12 cellular contexts compared by ENCODE assay signal in genomic region chr5:171152382-171152781, GRCh38.
DNase-seq lines count a peak whose midpoint lies in the region; ATAC-seq, FAIRE-seq and TF ChIP-seq lines count a peak whose summit lies in the region.
"Had no signal": no experiment of that assay in that cellular context is flagged by ENCODE, and none has a peak within 500 bp of the region (broad histone marks: within the 10 kb centered on the region; RNA-seq: fewer than 3 reads in every experiment).

No MANE protein-coding gene starts in this region.

- ATAC-seq in A549: peak; percentile 82 to 86
- ATAC-seq in naive thymus-derived CD4-positive, alpha-beta T cell: no peak
- ATAC-seq in HG03571 (IDR thresholded peaks at IDR 0.05; ENCODE audit: unreplicated experiment): no peak

- no TSS peak for BruUV-seq in OCI-LY7 (replicated peaks; lab: Mats Ljungman, UMichigan)

- no peak for FAIRE-seq in A549 (lab: Jason Lieb, UNC)

- H3K9me2 ChIP-seq in OCI-LY7 (ENCODE audit: insufficient read depth, low read length): no peaks in the 10 kb centered on the region

- H2AFZ ChIP-seq in OCI-LY7 (ENCODE audit: low read length): no peak overlapping the region

- H3K27ac ChIP-seq in A549 (no peak overlapping the region), OCI-LY7 (ENCODE audit: low read depth, low read length, poor library complexity, severe bottlenecking) (no peak overlapping the region)
- no peak overlapping the region for H3K27ac ChIP-seq in naive thymus-derived CD4-positive, alpha-beta T cell (ENCODE audit: low read depth, low read length)

- peak; percentile 2 to 51 for DNase-seq in A549 (ENCODE audit: low read depth in 1 of 2, low spot score in 1 of 2)
- no peak for DNase-seq in GM13977 (ENCODE audit: low spot score)
- no peak for DNase-seq in OCI-LY7 (ENCODE audit: low spot score)
- DNase-seq in fibroblast of gingiva (ENCODE audit: low read depth): peak; percentile 19
- DNase-seq in naive thymus-derived CD4-positive, alpha-beta T cell: no peak
- no peak for DNase-seq in activated CD4-positive, alpha-beta T cell treated with anti-CD3 and anti-CD28 coated beads for 4 hours
- DNase-seq in SKM-1 (lab: John Stamatoyannopoulos, UW; ENCODE audit: unreplicated experiment): no peak
- DNase-seq: activated B cell treated with CpG ODN at 0.5 μM for 24 hours; activated naive CD8-positive, alpha-beta T cell treated with anti-CD3 and anti-CD28 coated beads, Interleukin-2, amount 10 ng/mL, durations not matched to agents 7 days and 5 days; DMS79 treated with DMSO at 0.1 percent for 48 hours; nucleus accumbens had no signal

- no peaks in the 10 kb centered on the region for H4K20me1 ChIP-seq in OCI-LY7 (ENCODE audit: insufficient read depth, low read length)

- no peak overlapping the region for H3K4me3 Mint-ChIP-seq in naive thymus-derived CD4-positive, alpha-beta T cell
- H3K4me3 Mint-ChIP-seq: activated B cell treated with CpG ODN at 0.5 μM for 24 hours; activated naive CD8-positive, alpha-beta T cell treated with anti-CD3 and anti-CD28 coated beads, Interleukin-2, amount 10 ng/mL, durations not matched to agents 7 days and 5 days had no signal

- no peaks in the 10 kb centered on the region for H3K36me3 ChIP-seq in OCI-LY7 (ENCODE audit: insufficient read depth, low read length)
- H3K36me3 ChIP-seq in naive thymus-derived CD4-positive, alpha-beta T cell (ENCODE audit: control insufficient read depth in 2 of 3, insufficient read depth in 3 of 3, low read length in 3 of 3): no peaks in the 10 kb centered on the region

- CTCF ChIA-PET in A549 (lab: Yijun Ruan, JAX): interaction anchor here (0.7 to 1.1 kb wide), 5 partner anchors 264 to 557 kb away, joined by 3 to 4 read pairs (median 3); no protein-coding TSS in a partner anchor
- CTCF ChIA-PET in OCI-LY7 (lab: Charles Lee; ENCODE audit: unreplicated experiment): no interaction called here
- CTCF ChIA-PET in naive thymus-derived CD4-positive, alpha-beta T cell (lab: Charles Lee): no interaction called here

- 71% methylated on average over 4 of the region's 4 CpGs for whole genome bisulfite sequencing in A549 (ENCODE audit: missing lambda C conversion rate)

- no peaks in the 10 kb centered on the region for H3K36me3 Mint-ChIP-seq in naive thymus-derived CD4-positive, alpha-beta T cell
- H3K36me3 Mint-ChIP-seq: activated naive CD8-positive, alpha-beta T cell treated with anti-CD3 and anti-CD28 coated beads, Interleukin-2, amount 10 ng/mL, durations not matched to agents 7 days and 5 days had no signal

- H3K27me3 ChIP-seq in naive thymus-derived CD4-positive, alpha-beta T cell (ENCODE audit: control insufficient read depth in 2 of 2, insufficient read depth in 2 of 2, low read length in 2 of 2): no peaks in the 10 kb centered on the region

- no peak for TF ChIP-seq POLR2A in A549 (IDR thresholded peaks at IDR 0.05; ENCODE audit: low read length)

- no peaks in the 10 kb centered on the region for H3K79me2 ChIP-seq in OCI-LY7 (ENCODE audit: insufficient read depth, low read depth, low read length)

- peaks cover 0 to 11% (median 10%) of the 10 kb centered on the region in 5 donors for H3K27me3 Mint-ChIP-seq in naive thymus-derived CD4-positive, alpha-beta T cell

- intact Hi-C loops in OCI-LY7 (cut with micrococcal nuclease; ENCODE audit: unreplicated experiment): no loop called here
- intact Hi-C loops in naive thymus-derived CD4-positive, alpha-beta T cell (cut with micrococcal nuclease): no loop called here

- in situ Hi-C loops in GM13977 (cut with MboI; ENCODE audit: low pct_unique_long_range_greater_than_20kb, low sequenced_read_pairs, unreplicated experiment): no loop called here

- POLR2A ChIA-PET in A549 (lab: Yijun Ruan, JAX) (no interaction called here), OCI-LY7 (lab: Charles Lee) (interaction anchor here (0.7 kb wide), 2 partner anchors 33 to 1717 kb away, joined by 3 read pairs; no protein-coding TSS in a partner anchor)
- POLR2A ChIA-PET in naive thymus-derived CD4-positive, alpha-beta T cell (lab: Charles Lee): no interaction called here

- TF ChIP-seq EP300 in A549 (IDR thresholded peaks at IDR 0.05): no peak

- H3K9me3 ChIP-seq in A549 (no peaks in the 10 kb centered on the region), OCI-LY7 (ENCODE audit: low read length) (no peaks in the 10 kb centered on the region)
- H3K9me3 ChIP-seq in naive thymus-derived CD4-positive, alpha-beta T cell (ENCODE audit: control insufficient read depth in 2 of 3, low read length in 3 of 3): no peaks in the 10 kb centered on the region

- no peaks in the 10 kb centered on the region for H3K4me1 Mint-ChIP-seq in naive thymus-derived CD4-positive, alpha-beta T cell

- TF ChIP-seq CTCF in A549 (IDR thresholded peaks at IDR 0.05): peak; percentile 31
- TF ChIP-seq CTCF in GM13977 (IDR thresholded peaks at IDR 0.05; ENCODE audit: extremely low read depth, insufficient read depth, missing control alignments): peak; percentile 4
- peak; percentile 30; the same call in 1 of the 2 replicates for TF ChIP-seq CTCF in OCI-LY7 (conservative IDR thresholded peaks at IDR 0.05; ENCODE audit: low read length)

- peaks cover 0 to 1% (median 0%) of the 10 kb centered on the region in 11 donors for H3K9me3 Mint-ChIP-seq in naive thymus-derived CD4-positive, alpha-beta T cell
- H3K9me3 Mint-ChIP-seq: activated B cell treated with CpG ODN at 0.5 μM for 24 hours; activated naive CD8-positive, alpha-beta T cell treated with anti-CD3 and anti-CD28 coated beads, Interleukin-2, amount 10 ng/mL, durations not matched to agents 7 days and 5 days had no signal

- H3K4me1 ChIP-seq in A549 (no peaks in the 10 kb centered on the region), OCI-LY7 (ENCODE audit: insufficient read depth, low read length, poor library complexity, severe bottlenecking) (no peaks in the 10 kb centered on the region)
- no peaks in the 10 kb centered on the region for H3K4me1 ChIP-seq in naive thymus-derived CD4-positive, alpha-beta T cell (ENCODE audit: control insufficient read depth in 2 of 2, insufficient read depth in 2 of 2, low read length in 2 of 2)

- no peak overlapping the region for H3K27ac Mint-ChIP-seq in naive thymus-derived CD4-positive, alpha-beta T cell
- H3K27ac Mint-ChIP-seq: activated B cell treated with CpG ODN at 0.5 μM for 24 hours; activated naive CD8-positive, alpha-beta T cell treated with anti-CD3 and anti-CD28 coated beads, Interleukin-2, amount 10 ng/mL, durations not matched to agents 7 days and 5 days had no signal

- H3K4me3 ChIP-seq in A549 (no peak overlapping the region), OCI-LY7 (ENCODE audit: low read depth, low read length, poor library complexity, severe bottlenecking) (no peak overlapping the region)
- H3K4me3 ChIP-seq in naive thymus-derived CD4-positive, alpha-beta T cell (ENCODE audit: low read length): no peak overlapping the region

- H3K4me2 ChIP-seq in A549: no peak overlapping the region
- no peak overlapping the region for H3K4me2 ChIP-seq in OCI-LY7 (ENCODE audit: low read length)

- TF ChIP-seq RAD21 in A549 (conservative IDR thresholded peaks at IDR 0.05 in 1 of 2, IDR thresholded peaks at IDR 0.05 in 1 of 2): peak; percentile 27 to 45; a peak in 3 of 5 replicates

TF ChIP-seq in A549, 52 proteins besides CTCF, POLR2A, EP300 and RAD21:
- TF ChIP-seq SMC3 (IDR thresholded peaks at IDR 0.05): peak; percentile 26; the same call in 1 of the 3 replicates
- TF ChIP-seq HMGXB4 (CRISPR knock-in tag; IDR thresholded peaks at IDR 0.05; ENCODE audit: borderline replicate concordance): no peak

Comparison
In these comparisons a context has a peak if more than half of its experiments do, and no peak if none do; other contexts are left out.
1. ATAC-seq: peak in A549 (2 of 2); none in naive thymus-derived CD4-positive, alpha-beta T cell (single experiment) and HG03571 (single experiment).
2. DNase-seq: peak in A549 (2 of 2) and fibroblast of gingiva (single experiment); none in GM13977 (single experiment), OCI-LY7 (single experiment), naive thymus-derived CD4-positive, alpha-beta T cell (0 of 9), activated CD4-positive, alpha-beta T cell treated with anti-CD3 and anti-CD28 coated beads for 4 hours (0 of 2) and SKM-1 (single experiment).
3. Peak in every context shown above with its lines, with median percentiles within 50 percentile points of each other: CTCF ChIP-seq.